Comparison of ENCODE assay signal across 15 cellular contexts in the genomic region with DNA sequence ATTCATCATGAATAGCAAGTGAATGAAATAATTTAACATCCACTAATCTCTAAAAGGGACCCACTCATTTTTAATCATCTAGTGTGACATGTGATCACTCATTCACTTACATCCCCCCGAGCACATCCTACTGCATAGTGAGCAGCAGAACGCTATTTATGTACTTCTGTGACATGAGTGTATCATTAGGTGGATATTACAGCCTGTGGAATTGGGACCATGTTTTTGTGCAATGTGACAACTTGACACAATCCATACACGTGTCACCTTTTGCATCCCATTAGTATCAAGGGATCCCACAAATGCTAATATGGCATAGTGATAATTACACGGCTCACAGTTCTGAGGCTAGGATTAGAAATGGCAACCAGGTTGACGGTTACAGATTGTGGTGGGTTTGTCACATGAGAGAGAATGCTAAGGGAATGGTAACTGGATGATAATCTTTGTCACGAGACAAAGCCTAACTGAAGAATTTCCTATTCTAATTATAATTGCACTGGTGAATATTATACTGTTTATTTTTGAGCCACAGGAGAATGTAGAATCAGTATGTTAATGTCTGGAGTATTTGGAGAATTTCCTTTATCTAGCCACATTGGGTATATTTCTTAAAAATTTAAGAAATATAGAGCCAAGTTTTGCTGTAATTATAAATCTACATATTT.
DNase-seq lines count a peak whose midpoint lies in the region; ATAC-seq, FAIRE-seq and TF ChIP-seq lines count a peak whose summit lies in the region.
"Had no signal": no experiment of that assay in that cellular context is flagged by ENCODE, and none has a peak within 500 bp of the region (broad histone marks: within the 10 kb centered on the region; RNA-seq: fewer than 3 reads in every experiment).

No MANE protein-coding gene starts in this region.

- peak; percentile 51 for TF ChIP-seq RAD21 in neural cell (conservative IDR thresholded peaks at IDR 0.05)

- H3K4me3 ChIP-seq in astrocyte (ENCODE audit: insufficient read depth, low read depth, low read length) (no peak overlapping the region), neural cell (ENCODE audit: low read length) (peak overlapping the region; percentile 16)
- H3K4me3 ChIP-seq: BLaER1 treated with 17β-estradiol and CSF1 and Interleukin-3, amounts not matched to agents 10 nM and 100 nM had no signal

- no peaks in the 10 kb centered on the region for H3K27me3 ChIP-seq in astrocyte (ENCODE audit: insufficient read depth, low read length)
- H3K27me3 ChIP-seq in neural cell (ENCODE audit: insufficient read depth, low read depth, low read length) = no peaks in the 10 kb centered on the region
- H3K27me3 ChIP-seq: BLaER1 treated with 17β-estradiol and CSF1 and Interleukin-3, amounts not matched to agents 10 nM and 100 nM had no signal

- no peak overlapping the region for H3K27ac ChIP-seq in astrocyte (ENCODE audit: low read depth, low read length)
- peak overlapping the region; percentile 76 for H3K27ac ChIP-seq in neural cell (ENCODE audit: low read length)
- H3K27ac ChIP-seq: BLaER1 treated with 17β-estradiol and CSF1 and Interleukin-3, amounts not matched to agents 10 nM and 100 nM had no signal

- TF ChIP-seq CTCF in astrocyte (IDR thresholded peaks at IDR 0.05; ENCODE audit: insufficient read depth, low read depth, low read length) (no peak), neural cell (IDR thresholded peaks at IDR 0.05; ENCODE audit: poor library complexity, severe bottlenecking) (no peak)

- FAIRE-seq in astrocyte (lab: Jason Lieb, UNC) = no peak
- FAIRE-seq: H54 had no signal

- H3K36me3 Mint-ChIP-seq in astrocyte (ENCODE audit: low read depth, unreplicated experiment) = no peaks in the 10 kb centered on the region
- H3K36me3 Mint-ChIP-seq: CD8-positive, alpha-beta memory T cell had no signal

- H4K20me1 ChIP-seq in astrocyte (ENCODE audit: insufficient read depth, low read length) = no peaks in the 10 kb centered on the region
- H4K20me1 ChIP-seq in neural cell (ENCODE audit: insufficient read depth) = no peaks in the 10 kb centered on the region
- H4K20me1 ChIP-seq: BLaER1 treated with 17β-estradiol and CSF1 and Interleukin-3, amounts not matched to agents 10 nM and 100 nM had no signal

- no peaks in the 10 kb centered on the region for H3K27me3 Mint-ChIP-seq in astrocyte (ENCODE audit: low read depth, unreplicated experiment)
- H3K27me3 Mint-ChIP-seq: CD8-positive, alpha-beta memory T cell had no signal

- ATAC-seq in HG03565 (IDR thresholded peaks at IDR 0.05; ENCODE audit: unreplicated experiment) (no peak), HG03139 (IDR thresholded peaks at IDR 0.05; ENCODE audit: unreplicated experiment) (no peak)

- H3K9me3 Mint-ChIP-seq in astrocyte (ENCODE audit: unreplicated experiment) = no peaks in the 10 kb centered on the region
- H3K9me3 Mint-ChIP-seq: CD8-positive, alpha-beta memory T cell had no signal

- peaks cover 3% of the 10 kb centered on the region for H3K4me1 Mint-ChIP-seq in astrocyte (ENCODE audit: low read depth, unreplicated experiment)

- H3K9me3 ChIP-seq in astrocyte (ENCODE audit: insufficient read depth, low read depth, low read length) = no peaks in the 10 kb centered on the region
- no peaks in the 10 kb centered on the region for H3K9me3 ChIP-seq in neural cell (ENCODE audit: low read length)

- H3K9ac ChIP-seq in astrocyte (ENCODE audit: low read length) (no peak overlapping the region), neural cell (ENCODE audit: low read length) (no peak overlapping the region)
- H3K9ac ChIP-seq: BLaER1 treated with 17β-estradiol and CSF1 and Interleukin-3, amounts not matched to agents 10 nM and 100 nM had no signal

- H3K27ac Mint-ChIP-seq in astrocyte (ENCODE audit: unreplicated experiment) = no peak overlapping the region
- H3K27ac Mint-ChIP-seq: CD8-positive, alpha-beta memory T cell had no signal

- no peak overlapping the region for H3K4me3 Mint-ChIP-seq in astrocyte (ENCODE audit: unreplicated experiment)
- H3K4me3 Mint-ChIP-seq: CD8-positive, alpha-beta memory T cell had no signal

- TF ChIP-seq EP300 in neural cell (conservative IDR thresholded peaks at IDR 0.05; ENCODE audit: poor library complexity, severe bottlenecking) = peak; percentile 95

- no peak overlapping the region for H2AFZ ChIP-seq in astrocyte (ENCODE audit: low read depth, low read length)
- H2AFZ ChIP-seq in neural cell (ENCODE audit: low read depth, low read length) = no peak overlapping the region

- H3F3A ChIP-seq in neural cell (ENCODE audit: insufficient read depth, low read length, poor library complexity, severe bottlenecking) = no peaks in the 10 kb centered on the region

- peaks cover 8% of the 10 kb centered on the region for H3K4me1 ChIP-seq in astrocyte (ENCODE audit: insufficient read depth, low read length)

- H3K36me3 ChIP-seq in astrocyte (ENCODE audit: insufficient read depth, low read length) (no peaks in the 10 kb centered on the region), neural cell (ENCODE audit: insufficient read depth, low read length) (no peaks in the 10 kb centered on the region)
- H3K36me3 ChIP-seq: BLaER1 treated with 17β-estradiol and CSF1 and Interleukin-3, amounts not matched to agents 10 nM and 100 nM had no signal

- DNase-seq in EL (peak; percentile 78), astrocyte (ENCODE audit: low read depth) (peak; percentile 63), NCI-H69 (lab: John Stamatoyannopoulos, UW) (no peak)
- DNase-seq in activated naive CD4-positive, alpha-beta T cell treated with anti-CD3 and anti-CD28 coated beads, Interleukin-2, amount 50 U/mL, for 16 hours = no peak
- DNase-seq: CD8-positive, alpha-beta memory T cell; DMS79 treated with DMSO at 0.1 percent for 48 hours; GF-D8; NCI-H187; NK-92 treated with Interleukin-12 subunit alpha and Interleukin-12 subunit beta, amount 100 ng/mL, for 24 hours; SIG-M5 had no signal

- no peaks in the 10 kb centered on the region for H3K9me2 ChIP-seq in neural cell (ENCODE audit: insufficient read depth, low read length)

- H3K4me2 ChIP-seq in astrocyte (ENCODE audit: low read length) (peak overlapping the region; percentile 6), neural cell (ENCODE audit: low read length) (no peak overlapping the region)
- H3K4me2 ChIP-seq: BLaER1 treated with 17β-estradiol and CSF1 and Interleukin-3, amounts not matched to agents 10 nM and 100 nM had no signal

- H3K79me2 ChIP-seq in astrocyte (ENCODE audit: insufficient read depth, low read length) (no peaks in the 10 kb centered on the region), neural cell (replicated peaks; ENCODE audit: insufficient read depth, low read length) (no peaks in the 10 kb centered on the region)

TF ChIP-seq in neural cell, 6 proteins besides CTCF, POLR2A, EP300 and RAD21:
- TF ChIP-seq REST (IDR thresholded peaks at IDR 0.05; ENCODE audit: borderline replicate concordance) (peak; percentile 45), EZH2 (IDR thresholded peaks at IDR 0.05; ENCODE audit: borderline replicate concordance, insufficient read depth, low read length, poor library complexity, severe bottlenecking) (no peak), TAF1 (IDR thresholded peaks at IDR 0.05; ENCODE audit: low read depth) (no peak), MXI1 (conservative IDR thresholded peaks at IDR 0.05; ENCODE audit: poor library complexity, severe bottlenecking) (peak; percentile 29), SMC3 (conservative IDR thresholded peaks at IDR 0.05; ENCODE audit: poor library complexity) (peak; percentile 44), POLR2AphosphoS5 (IDR thresholded peaks at IDR 0.05) (peak; percentile 93)

Comparison
In these comparisons a context has a peak if more than half of its experiments do, and no peak if none do; other contexts are left out.
1. DNase-seq: peak in EL (single experiment) and astrocyte (single experiment); none in NCI-H69 (single experiment) and activated naive CD4-positive, alpha-beta T cell treated with anti-CD3 and anti-CD28 coated beads, Interleukin-2, amount 50 U/mL, for 16 hours (single experiment).